ENCODE assay signal across 2 cellular contexts in genomic region chr2:214014551-214015230, GRCh38.
TF ChIP-seq lines count a peak whose summit lies in the region.

No MANE protein-coding gene starts in this region.

TF ChIP-seq in IMR-90, 13 proteins besides CTCF, POLR2A, EP300 and RAD21:
- TF ChIP-seq RCOR1 (IDR thresholded peaks at IDR 0.05; ENCODE audit: insufficient replicate concordance, low read length) (no peak), CHD1 (IDR thresholded peaks at IDR 0.05; ENCODE audit: low read depth, low read length) (no peak), MAZ (IDR thresholded peaks at IDR 0.05; ENCODE audit: borderline replicate concordance, low read depth, low read length) (no peak), CEBPB (IDR thresholded peaks at IDR 0.05; ENCODE audit: low read depth, low read length) (no peak), MAFK (IDR thresholded peaks at IDR 0.05; ENCODE audit: low read depth, low read length) (no peak), FOS (IDR thresholded peaks at IDR 0.05; ENCODE audit: low read depth, low read length) (no peak), MXI1 (IDR thresholded peaks at IDR 0.05; ENCODE audit: borderline replicate concordance, low read depth, low read length) (no peak), NFE2L2 (IDR thresholded peaks at IDR 0.05; ENCODE audit: low read depth, low read length) (no peak), SMC3 (IDR thresholded peaks at IDR 0.05; ENCODE audit: low read depth, low read length) (no peak), USF2 (IDR thresholded peaks at IDR 0.05; ENCODE audit: low read depth, low read length) (no peak), BHLHE40 (IDR thresholded peaks at IDR 0.05; ENCODE audit: low read depth, low read length) (no peak), RFX5 (IDR thresholded peaks at IDR 0.05; ENCODE audit: low read depth, low read length) (no peak)
- TF ChIP-seq, protein P1, sequence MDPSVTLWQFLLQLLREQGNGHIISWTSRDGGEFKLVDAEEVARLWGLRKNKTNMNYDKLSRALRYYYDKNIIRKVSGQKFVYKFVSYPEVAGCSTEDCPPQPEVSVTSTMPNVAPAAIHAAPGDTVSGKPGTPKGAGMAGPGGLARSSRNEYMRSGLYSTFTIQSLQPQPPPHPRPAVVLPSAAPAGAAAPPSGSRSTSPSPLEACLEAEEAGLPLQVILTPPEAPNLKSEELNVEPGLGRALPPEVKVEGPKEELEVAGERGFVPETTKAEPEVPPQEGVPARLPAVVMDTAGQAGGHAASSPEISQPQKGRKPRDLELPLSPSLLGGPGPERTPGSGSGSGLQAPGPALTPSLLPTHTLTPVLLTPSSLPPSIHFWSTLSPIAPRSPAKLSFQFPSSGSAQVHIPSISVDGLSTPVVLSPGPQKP (IDR thresholded peaks at IDR 0.05; ENCODE audit: borderline replicate concordance, low read depth, low read length), result no peak

TF ChIP-seq in SK-N-SH treated with all-trans-retinoic acid at 6 μM for 48 hours, 23 proteins besides CTCF, POLR2A, EP300 and RAD21:
- TF ChIP-seq ISL1 (CRISPR knock-in tag; IDR thresholded peaks at IDR 0.05), result no peak
- TF ChIP-seq ZNF8 (CRISPR knock-in tag; IDR thresholded peaks at IDR 0.05), result no peak
- TF ChIP-seq, protein P2, sequence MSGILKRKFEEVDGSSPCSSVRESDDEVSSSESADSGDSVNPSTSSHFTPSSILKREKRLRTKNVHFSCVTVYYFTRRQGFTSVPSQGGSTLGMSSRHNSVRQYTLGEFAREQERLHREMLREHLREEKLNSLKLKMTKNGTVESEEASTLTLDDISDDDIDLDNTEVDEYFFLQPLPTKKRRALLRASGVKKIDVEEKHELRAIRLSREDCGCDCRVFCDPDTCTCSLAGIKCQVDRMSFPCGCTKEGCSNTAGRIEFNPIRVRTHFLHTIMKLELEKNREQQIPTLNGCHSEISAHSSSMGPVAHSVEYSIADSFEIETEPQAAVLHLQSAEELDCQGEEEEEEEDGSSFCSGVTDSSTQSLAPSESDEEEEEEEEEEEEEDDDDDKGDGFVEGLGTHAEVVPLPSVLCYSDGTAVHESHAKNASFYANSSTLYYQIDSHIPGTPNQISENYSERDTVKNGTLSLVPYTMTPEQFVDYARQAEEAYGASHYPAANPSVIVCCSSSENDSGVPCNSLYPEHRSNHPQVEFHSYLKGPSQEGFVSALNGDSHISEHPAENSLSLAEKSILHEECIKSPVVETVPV (CRISPR knock-in tag; IDR thresholded peaks at IDR 0.05), result no peak
- no peak for TF ChIP-seq GLIS3 (CRISPR knock-in tag; IDR thresholded peaks at IDR 0.05)
- TF ChIP-seq RARB (CRISPR knock-in tag; IDR thresholded peaks at IDR 0.05), result no peak
- TF ChIP-seq ZNF70 (CRISPR knock-in tag; IDR thresholded peaks at IDR 0.05), result no peak
- no peak for TF ChIP-seq SNAI2 (CRISPR knock-in tag; IDR thresholded peaks at IDR 0.05)
- TF ChIP-seq POU6F1 (CRISPR knock-in tag; IDR thresholded peaks at IDR 0.05; ENCODE audit: borderline replicate concordance, low read depth), result no peak
- no peak for TF ChIP-seq ZFP3 (CRISPR knock-in tag; IDR thresholded peaks at IDR 0.05)
- TF ChIP-seq CSDC2 (CRISPR knock-in tag; IDR thresholded peaks at IDR 0.05), result no peak
